ENCODE assay signal across 8 cellular contexts in the genomic region with DNA sequence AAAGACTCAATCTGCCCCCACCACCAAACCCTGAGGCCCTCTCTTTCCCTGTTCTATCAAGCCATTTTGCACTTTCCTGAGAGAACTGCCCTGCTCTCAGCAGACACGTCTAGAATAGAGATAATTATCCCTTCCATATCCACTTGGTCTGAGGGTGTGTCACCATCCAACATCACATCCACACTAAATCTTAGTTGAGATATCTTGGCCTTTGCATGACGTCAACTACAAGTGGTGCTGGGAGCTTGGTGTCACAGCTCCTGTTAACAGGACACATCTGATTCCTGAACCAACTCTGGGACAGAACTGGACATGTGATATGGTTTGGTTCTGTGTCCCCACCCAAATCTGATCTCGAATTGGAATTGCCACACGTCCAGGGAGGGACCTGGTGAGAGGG.
"Had no signal": no experiment of that assay in that cellular context is flagged by ENCODE, and none has a peak within 500 bp of the region (broad histone marks: within the 10 kb centered on the region; RNA-seq: fewer than 3 reads in every experiment).

No MANE protein-coding gene starts in this region.

- H3K9me3 ChIP-seq: HAP-1 had no signal

- H3K4me3 Mint-ChIP-seq: HFFc6 had no signal

- DNase-seq: GM23248, GOT3, H7, HFFc6, IMR-90 had no signal

- H3K27ac ChIP-seq: GM23248, HL-60 had no signal

- H3K4me1 ChIP-seq: HAP-1 had no signal

- H3K27ac Mint-ChIP-seq: HFFc6 had no signal

- ATAC-seq: HCT116 had no signal

- H3K4me3 ChIP-seq: GM23248, HAP-1 had no signal

- H3K36me3 ChIP-seq: HAP-1 had no signal
